ENCODE assay signal across 1 cellular context in the genomic region with DNA sequence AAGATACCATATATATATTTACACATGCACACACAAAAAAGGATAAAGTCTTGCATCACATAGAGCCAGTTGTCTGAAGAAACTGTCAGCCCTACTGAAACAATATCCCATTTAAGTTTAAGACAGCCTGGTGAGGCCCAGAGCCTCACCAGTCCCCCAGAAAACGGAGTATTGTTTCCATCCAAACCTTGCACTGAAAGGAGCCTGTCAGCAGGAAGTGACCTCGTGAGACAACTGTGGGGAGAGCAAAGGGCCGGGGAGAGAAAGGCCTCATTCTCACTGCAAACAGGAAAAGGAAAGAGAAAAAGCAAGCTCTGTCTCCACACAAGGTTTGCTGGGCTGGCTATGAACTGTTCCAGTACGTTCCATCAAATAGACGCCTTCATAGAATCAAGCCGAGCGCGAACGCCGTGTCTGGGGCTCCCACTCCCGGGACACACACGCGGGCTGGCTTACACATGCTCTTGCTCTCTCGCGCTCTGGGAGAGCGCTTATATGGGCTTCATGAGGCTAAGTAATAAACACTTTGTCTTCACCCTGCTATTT.
TF ChIP-seq lines count a peak whose summit lies in the region.

No MANE protein-coding gene starts in this region.

TF ChIP-seq in endothelial cell of umbilical vein, 7 proteins besides CTCF, POLR2A, EP300 and RAD21:
- TF ChIP-seq MYC (IDR thresholded peaks at IDR 0.05; ENCODE audit: low read depth, low read length) (no peak), GATA2 (IDR thresholded peaks at IDR 0.05; ENCODE audit: insufficient read depth, insufficient read length, low read depth, low read length) (no peak), POLR2AphosphoS5 (IDR thresholded peaks at IDR 0.05; ENCODE audit: insufficient read depth, low read depth, low read length) (no peak), FOS (IDR thresholded peaks at IDR 0.05; ENCODE audit: borderline replicate concordance, insufficient read depth, low read length) (no peak)
